ENCODE assay signal across 42 cellular contexts in the genomic region with DNA sequence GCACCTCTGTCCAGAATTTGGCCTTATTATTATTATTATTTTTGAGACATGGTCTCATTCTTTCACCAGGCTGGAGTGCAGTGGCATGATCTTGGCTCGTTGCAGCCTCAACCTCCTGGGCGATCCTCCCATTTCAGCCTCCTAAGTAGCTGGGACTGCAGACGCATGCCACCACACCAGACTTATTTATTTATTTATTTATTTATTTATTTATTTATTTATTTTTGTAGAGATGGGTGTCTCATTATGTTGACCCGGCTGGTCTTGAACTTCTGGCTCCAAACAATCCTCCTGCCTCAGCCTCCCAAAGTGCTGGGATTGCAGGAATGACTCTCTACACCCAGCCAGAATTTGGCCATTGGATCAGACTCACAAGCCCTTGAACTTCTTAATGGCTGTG. TPM values are rescaled to one million over a fixed set of nuclear protein-coding genes. Genes with fewer than 3 reads are reported as not detected.
"Had no signal": no experiment of that assay in that cellular context is flagged by ENCODE, and none has a peak within 500 bp of the region (broad histone marks: within the 10 kb centered on the region; RNA-seq: fewer than 3 reads in every experiment).

No MANE protein-coding gene starts in this region.

- H3K9me3 ChIP-seq: SJSA1, SK-N-SH had no signal

- H3K4me3 ChIP-seq: SJSA1 had no signal

- H3K27me3 ChIP-seq: brain microvascular endothelial cell had no signal

- DNase-seq: activated CD4-positive, alpha-beta memory T cell treated with anti-CD3 and anti-CD28 coated beads, Interleukin-2, amount 10 ng/mL, durations not matched to agents 7 days and 5 days; activated CD4-positive, alpha-beta T cell treated with anti-CD3 and anti-CD28 coated beads for 1 hour; activated CD4-positive, alpha-beta T cell treated with anti-CD3 and anti-CD28 coated beads for 48 hours; activated CD4-positive, CD25-positive, alpha-beta regulatory T cell; activated CD8-positive, alpha-beta memory T cell treated with anti-CD3 and anti-CD28 coated beads for 24 hours; activated CD8-positive, alpha-beta memory T cell treated with anti-CD3 and anti-CD28 coated beads, Interleukin-2, amount 10 ng/mL, durations not matched to agents 7 days and 5 days; activated CD8-positive, alpha-beta memory T cell treated with anti-CD3 and anti-CD28 coated beads, Interleukin-2, amount 50 U/mL, for 48 hours; activated effector memory CD4-positive, alpha-beta T cell treated with anti-CD3 and anti-CD28 coated beads, Interleukin-2, amount 50 U/mL, for 16 hours; activated naive CD4-positive, alpha-beta T cell; activated naive CD4-positive, alpha-beta T cell treated with anti-CD3 and anti-CD28 coated beads, Interleukin-2, amount 50 U/mL, for 16 hours; activated naive CD8-positive, alpha-beta T cell treated with anti-CD3 and anti-CD28 coated beads for 36 hours; activated T-cell treated with anti-CD3 and anti-CD28 coated beads, Interleukin-2, amount 50 U/mL, for 72 hours; amniotic stem cell; aorta; brain microvascular endothelial cell; central memory CD4-positive, alpha-beta T cell; NCI-H1092 treated with DMSO at 0.1 percent for 48 hours; NCI-H1417; NCI-H146; NCI-H187; NCI-H2029 treated with DMSO at 0.1 percent for 48 hours; NCI-H2107; NCI-H2171; NCI-H446; NCI-H510A treated with DMSO at 0.1 percent for 48 hours; NCI-H69; NCI-H82; OCI-M1; SHP77; SK-N-SH; SW 1271; T-helper 1 cell; T-helper 2 cell; T-helper 9 cell had no signal

- H3K9me2 ChIP-seq: SK-N-SH had no signal

- H3K4me2 ChIP-seq: KMS-11, SK-N-SH had no signal

- H3K4me1 ChIP-seq: SJSA1 had no signal

- H3K36me3 ChIP-seq: brain microvascular endothelial cell, SJSA1 had no signal

- ATAC-seq: activated CD8-positive, alpha-beta memory T cell treated with anti-CD3 and anti-CD28 coated beads, Interleukin-2, amount 10 ng/mL, durations not matched to agents 7 days and 5 days; activated T-cell treated with anti-CD3 and anti-CD28 coated beads, Interleukin-2, amount 50 U/mL, for 72 hours; activated T-helper 17 cell treated with anti-CD3 and anti-CD28 coated beads, Interleukin-2, amount 50 U/mL, for 72 hours; Panc1 had no signal

- H3K27ac ChIP-seq: brain microvascular endothelial cell, KMS-11, SJSA1, VCaP had no signal

- H3K9ac ChIP-seq: KMS-11, SK-N-SH had no signal

RNA-seq across cellular contexts. Expression of gene BLNK, which starts 6.4 kb away (rescaled TPM):
- total RNA-seq: activated CD4-positive, alpha-beta memory T cell treated with anti-CD3 and anti-CD28 coated beads, Interleukin-2, amount 10 ng/mL, durations not matched to agents 7 days and 5 days; activated CD8-positive, alpha-beta memory T cell treated with anti-CD3 and anti-CD28 coated beads, Interleukin-2, amount 10 ng/mL, durations not matched to agents 7 days and 5 days; activated T-helper 17 cell treated with anti-CD3 and anti-CD28 coated beads, Interleukin-2, amount 50 U/mL, for 72 hours; M059J; RPMI7951; SJSA1 had no signal
- polyA plus RNA-seq: SK-N-SH had no signal

RNA-seq across cellular contexts. Expression of gene DNTT, which starts 39.3 kb away (rescaled TPM):
- total RNA-seq: activated CD4-positive, alpha-beta memory T cell treated with anti-CD3 and anti-CD28 coated beads, Interleukin-2, amount 10 ng/mL, durations not matched to agents 7 days and 5 days; activated CD8-positive, alpha-beta memory T cell treated with anti-CD3 and anti-CD28 coated beads, Interleukin-2, amount 10 ng/mL, durations not matched to agents 7 days and 5 days; activated naive CD8-positive, alpha-beta T cell treated with anti-CD3 and anti-CD28 coated beads for 36 hours; activated T-cell treated with anti-CD3 and anti-CD28 coated beads, Interleukin-2, amount 50 U/mL, for 72 hours; activated T-helper 17 cell treated with anti-CD3 and anti-CD28 coated beads, Interleukin-2, amount 50 U/mL, for 72 hours; aorta; cerebellum; M059J; RPMI7951; SJSA1 had no signal
- polyA plus RNA-seq: aorta, SK-N-SH had no signal
